ENCODE assay signal across 1 cellular context in genomic region chr6:43262000-43262779, GRCh38.
TF ChIP-seq lines count a peak whose summit lies in the region.

No MANE protein-coding gene starts in this region.

TF ChIP-seq in HepG2, 621 proteins besides CTCF, POLR2A, EP300 and RAD21 (continued from another document and continues in another):
- TF ChIP-seq ZBTB40 (IDR thresholded peaks at IDR 0.05) (no peak), ZBTB40 (CRISPR knock-in tag; IDR thresholded peaks at IDR 0.05) (no peak; the same call in 1 of the 2 replicates), ZFP82 (CRISPR knock-in tag; IDR thresholded peaks at IDR 0.05; ENCODE audit: borderline replicate concordance) (no peak), KDM5A (IDR thresholded peaks at IDR 0.05; ENCODE audit: borderline replicate concordance, low read length) (no peak), ZNF652 (CRISPR knock-in tag; IDR thresholded peaks at IDR 0.05; ENCODE audit: borderline replicate concordance, low read depth) (no peak), FOXP4 (CRISPR knock-in tag; IDR thresholded peaks at IDR 0.05) (no peak), PBX2 (CRISPR knock-in tag; IDR thresholded peaks at IDR 0.05) (no peak), NFKB2 (CRISPR knock-in tag; IDR thresholded peaks at IDR 0.05; ENCODE audit: borderline replicate concordance) (no peak), ZNF343 (CRISPR knock-in tag; IDR thresholded peaks at IDR 0.05) (no peak), KLF15 (CRISPR knock-in tag; IDR thresholded peaks at IDR 0.05; ENCODE audit: borderline replicate concordance) (no peak), EED (CRISPR knock-in tag; IDR thresholded peaks at IDR 0.05) (no peak), SMARCC2 (IDR thresholded peaks at IDR 0.05) (no peak), ZNF674 (CRISPR knock-in tag; IDR thresholded peaks at IDR 0.05; ENCODE audit: low read depth) (no peak), ZNF362 (CRISPR knock-in tag; IDR thresholded peaks at IDR 0.05; ENCODE audit: borderline replicate concordance) (no peak; the same call in 1 of the 2 replicates), HNRNPH1 (optimal IDR thresholded peaks at IDR 0.05; ENCODE audit: low read depth, low read length) (no peak), THYN1 (CRISPR knock-in tag; IDR thresholded peaks at IDR 0.05; ENCODE audit: borderline replicate concordance, low read depth) (no peak), MYNN (CRISPR knock-in tag; IDR thresholded peaks at IDR 0.05; ENCODE audit: low read depth) (0 out of 2 replicates have a peak, but pooled peaks have one; percentile 63), REXO4 (CRISPR knock-in tag; IDR thresholded peaks at IDR 0.05; ENCODE audit: borderline replicate concordance) (no peak), CSRNP2 (CRISPR knock-in tag; conservative IDR thresholded peaks at IDR 0.05; ENCODE audit: low read depth) (no peak), ZNF879 (CRISPR knock-in tag; IDR thresholded peaks at IDR 0.05) (no peak), ZNF350 (CRISPR knock-in tag; IDR thresholded peaks at IDR 0.05; ENCODE audit: borderline replicate concordance, low read depth) (peak; percentile 19; the same call in 1 of the 2 replicates), SMARCE1 (IDR thresholded peaks at IDR 0.05; ENCODE audit: borderline replicate concordance) (no peak), MBNL3 (CRISPR knock-in tag; conservative IDR thresholded peaks at IDR 0.05) (no peak), MAX (IDR thresholded peaks at IDR 0.05) (no peak), CEBPZ (IDR thresholded peaks at IDR 0.05; ENCODE audit: low read length) (no peak), YEATS2 (CRISPR knock-in tag; IDR thresholded peaks at IDR 0.05; ENCODE audit: borderline replicate concordance) (0 out of 2 replicates have a peak, but pooled peaks have one; percentile 45), SP2 (CRISPR knock-in tag; IDR thresholded peaks at IDR 0.05) (no peak), ZNF280D (CRISPR knock-in tag; IDR thresholded peaks at IDR 0.05) (no peak), TP53 (CRISPR knock-in tag; conservative IDR thresholded peaks at IDR 0.05) (no peak), TAF15 (IDR thresholded peaks at IDR 0.05; ENCODE audit: low read depth, low read length, poor library complexity, severe bottlenecking) (no peak), MTA3 (CRISPR knock-in tag; IDR thresholded peaks at IDR 0.05) (no peak)
